19 cellular contexts compared by ENCODE assay signal in the genomic region with DNA sequence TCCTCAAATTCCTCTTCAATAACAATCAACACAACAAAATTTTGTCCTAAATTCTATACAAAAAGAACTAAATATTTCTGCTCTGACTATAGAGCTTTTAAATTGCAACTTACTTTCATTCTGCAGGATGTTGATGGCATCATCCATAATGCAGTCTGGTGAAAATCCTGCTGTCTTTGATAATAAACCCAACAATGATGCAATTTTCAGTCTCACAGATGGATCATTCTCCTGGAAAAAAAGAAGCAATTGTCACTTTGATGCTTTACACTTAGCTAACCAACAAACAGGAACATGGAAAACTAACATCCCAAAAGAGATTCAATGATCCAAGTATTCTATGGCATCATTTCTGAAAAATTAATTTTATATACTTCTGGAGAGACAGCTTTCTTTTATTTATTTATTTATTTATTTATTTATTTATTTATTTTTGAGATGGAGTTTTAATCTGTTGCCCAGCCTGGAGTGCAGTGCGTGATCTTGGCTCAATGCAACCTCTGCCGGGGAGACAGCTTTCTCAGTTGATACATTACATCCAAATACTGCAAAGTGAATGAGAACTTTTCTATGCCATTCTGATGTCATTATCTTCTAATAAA.
"Had no signal": no experiment of that assay in that cellular context is flagged by ENCODE, and none has a peak within 500 bp of the region (broad histone marks: within the 10 kb centered on the region; RNA-seq: fewer than 3 reads in every experiment).

No MANE protein-coding gene starts in this region.

- FAIRE-seq: frontal cortex, islet of Langerhans had no signal

- H3K4me3 ChIP-seq: colonic mucosa, esophagus squamous epithelium, heart right ventricle, smooth muscle cell, tibial nerve, upper lobe of right lung had no signal

- H3K4me2 ChIP-seq: smooth muscle cell had no signal

- H3K27ac ChIP-seq: colonic mucosa, esophagus squamous epithelium, heart right ventricle, tibial nerve, upper lobe of right lung had no signal

- H3K27ac Mint-ChIP-seq: mesothelial cell of epicardium; natural killer cell; stimulated activated effector memory CD8-positive, alpha-beta T cell treated with anti-CD3 and anti-CD28 coated beads, Interleukin-12 subunit alpha, Interleukin-12 subunit beta, amount 100 ng/mL, for 72 hours had no signal

- ATAC-seq: heart right ventricle; left lobe of liver; natural killer cell; right cardiac atrium; stimulated activated effector memory CD8-positive, alpha-beta T cell treated with anti-CD3 and anti-CD28 coated beads, Interleukin-12 subunit alpha, Interleukin-12 subunit beta, amount 100 ng/mL, for 72 hours; stimulated activated naive CD8-positive, alpha-beta T cell treated with anti-CD3 and anti-CD28 coated beads, Interleukin-15, Interleukin-2, amounts not matched to agents 100 U/mL and 50 U/mL, for 24 hours; upper lobe of right lung had no signal

- DNase-seq: colonic mucosa; dermis blood vessel endothelial cell; esophagus squamous epithelium; heart right ventricle; mammary epithelial cell; natural killer cell; right cardiac atrium; stimulated activated CD4-positive, alpha-beta T cell treated with anti-CD3 and anti-CD28 coated beads, Interleukin-4, amount 100 ng/mL, for 1 hour; stimulated activated CD8-positive, alpha-beta memory T cell treated with anti-CD3 and anti-CD28 coated beads, Interleukin-4, amount 100 ng/mL, for 48 hours; stimulated activated naive CD8-positive, alpha-beta T cell treated with anti-CD3 and anti-CD28 coated beads, Interleukin-15, Interleukin-2, amounts not matched to agents 100 U/mL and 50 U/mL, for 24 hours; upper lobe of right lung had no signal

- H3K4me1 ChIP-seq: colonic mucosa, esophagus squamous epithelium, heart right ventricle, upper lobe of right lung had no signal

- H3K4me3 Mint-ChIP-seq: mesothelial cell of epicardium; natural killer cell; neural crest cell; stimulated activated effector memory CD8-positive, alpha-beta T cell treated with anti-CD3 and anti-CD28 coated beads, Interleukin-12 subunit alpha, Interleukin-12 subunit beta, amount 100 ng/mL, for 72 hours had no signal

- H3K9me3 ChIP-seq: colonic mucosa, esophagus squamous epithelium, tibial nerve, upper lobe of right lung had no signal

- H3K9me3 Mint-ChIP-seq: natural killer cell; neural crest cell; stimulated activated effector memory CD8-positive, alpha-beta T cell treated with anti-CD3 and anti-CD28 coated beads, Interleukin-12 subunit alpha, Interleukin-12 subunit beta, amount 100 ng/mL, for 72 hours had no signal

- H3K36me3 ChIP-seq: colonic mucosa had no signal

- H3K4me1 Mint-ChIP-seq: mesothelial cell of epicardium, neural crest cell had no signal
